In the genomic region with DNA sequence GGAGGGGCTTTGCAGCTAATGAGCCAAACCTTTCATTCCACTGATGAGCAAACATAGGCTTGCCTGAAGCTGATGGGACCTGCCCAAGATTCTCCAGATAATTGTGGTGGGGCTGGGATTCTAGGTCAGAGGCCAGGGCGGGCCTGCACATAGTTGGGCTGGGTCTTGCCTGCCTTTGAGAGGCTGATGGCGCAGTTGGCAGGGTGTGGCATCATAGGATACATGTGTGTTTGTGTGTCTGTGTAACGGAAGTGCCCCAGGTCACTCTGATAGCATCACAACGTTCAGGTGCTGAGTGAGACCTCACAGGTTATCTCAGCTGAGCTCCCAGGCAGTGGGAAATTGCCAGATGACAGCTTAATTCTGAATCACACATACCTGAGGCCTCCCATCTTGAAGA, we compare ENCODE assay signal across 27 cellular contexts. TPM values are rescaled to one million over a fixed set of nuclear protein-coding genes. Genes with fewer than 3 reads are reported as not detected.
DNase-seq lines count a peak whose midpoint lies in the region; ATAC-seq and TF ChIP-seq lines count a peak whose summit lies in the region.
"Had no signal": no experiment of that assay in that cellular context is flagged by ENCODE, and none has a peak within 500 bp of the region (broad histone marks: within the 10 kb centered on the region; RNA-seq: fewer than 3 reads in every experiment).

No MANE protein-coding gene starts in this region.

- H3K27ac ChIP-seq in PC-3 (ENCODE audit: low read length) = peak overlapping the region; percentile 43; the same call in 1 of the 2 replicates
- H3K27ac ChIP-seq in epithelial cell of prostate = peak overlapping the region; percentile 85
- H3K27ac ChIP-seq in stomach = no peak overlapping the region
- H3K27ac ChIP-seq: adrenal gland, C4-2B, cardiac muscle cell, KMS-11, right atrium auricular region, SJSA1, vagina had no signal

- no peaks in the 10 kb centered on the region for H3F3A ChIP-seq in PC-3 (ENCODE audit: low read length, unreplicated experiment)

- no TSS peak for BruUV-seq in PC-3 (replicated peaks; lab: Mats Ljungman, UMichigan)

- peaks cover 28% of the 10 kb centered on the region for H3K4me1 ChIP-seq in PC-3 (ENCODE audit: insufficient read depth, low read length)
- peaks cover 0 to 5% (median 5%) of the 10 kb centered on the region in 4 donors for H3K4me1 ChIP-seq in stomach
- H3K4me1 ChIP-seq: SJSA1, vagina had no signal

- H3K4me1 Mint-ChIP-seq in osteocyte (ENCODE audit: unreplicated experiment) = peaks cover 11% of the 10 kb centered on the region

- H3K9me3 Mint-ChIP-seq in osteocyte (ENCODE audit: unreplicated experiment) = no peaks in the 10 kb centered on the region

- H3K9me3 ChIP-seq in PC-3 (ENCODE audit: low read length) (no peaks in the 10 kb centered on the region), stomach (no peaks in the 10 kb centered on the region)
- H3K9me3 ChIP-seq: adrenal gland, right atrium auricular region, SJSA1, vagina had no signal

- CTCF ChIA-PET in PC-3 (lab: Charles Lee) = no interaction called here

- WGBS in stomach, 5 donors = 46 to 64% (median 53%) methylated on average over 4 of the region's 4 CpGs

- POLR2A ChIA-PET in PC-3 (lab: Charles Lee; ENCODE audit: unreplicated experiment) = no interaction called here

- no peaks in the 10 kb centered on the region for H3K79me2 ChIP-seq in PC-3 (ENCODE audit: low read length)

- H3K4me3 ChIP-seq in PC-3 (ENCODE audit: low read length) (no peak overlapping the region), stomach (no peak overlapping the region)
- H3K4me3 ChIP-seq: adrenal gland, cardiac muscle cell, right atrium auricular region, SJSA1, vagina had no signal

- ATAC-seq in PC-3 = peak; percentile 58
- ATAC-seq: naive thymus-derived CD4-positive, alpha-beta T cell; Panc1 had no signal

- H3K36me3 Mint-ChIP-seq in osteocyte (ENCODE audit: unreplicated experiment) = no peaks in the 10 kb centered on the region
- H3K36me3 Mint-ChIP-seq: naive thymus-derived CD4-positive, alpha-beta T cell had no signal

- no peak overlapping the region for H3K27ac Mint-ChIP-seq in osteocyte (ENCODE audit: unreplicated experiment)
- H3K27ac Mint-ChIP-seq: naive thymus-derived CD4-positive, alpha-beta T cell had no signal

- intact Hi-C loops in PC-3 (cut with micrococcal nuclease) = loop anchor here (10.0 kb wide), 1 partner anchor 411 kb away; no protein-coding TSS in a partner anchor
- intact Hi-C loops in stomach (cut with DNase I; ENCODE audit: low total_unique reads) = loop anchor here (10.0 kb wide), 1 partner anchor 1271 kb away; no protein-coding TSS in a partner anchor

- DNase-seq in EH (ENCODE audit: low read depth) = peak; percentile 23
- peak; percentile 63 for DNase-seq in PC-3
- DNase-seq in epithelial cell of prostate (ENCODE audit: low read depth, low spot score) = peak; percentile 98
- peak; percentile 48 for DNase-seq in osteocyte (ENCODE audit: extremely low spot score, unreplicated experiment)
- DNase-seq in GDM1 (lab: John Stamatoyannopoulos, UW) = no peak
- DNase-seq in middle frontal gyrus (ENCODE audit: extremely low spot score, low spot score) = no peak
- no peak for DNase-seq in COR-L47 (lab: John Stamatoyannopoulos, UW)
- no peak for DNase-seq in stomach
- DNase-seq: activated T-cell treated with anti-CD3 and anti-CD28 coated beads, Interleukin-2, amount 50 U/mL, for 1 hour; adrenal gland; DMS 273 treated with DMSO at 0.1 percent for 48 hours; foreskin fibroblast; hippocampal formation; MV-4-11; naive thymus-derived CD4-positive, alpha-beta T cell; NCI-H1930; NCI-H345; stimulated activated CD8-positive, alpha-beta memory T cell treated with anti-CD3 and anti-CD28 coated beads, Interleukin-4, amount 100 ng/mL, for 48 hours had no signal

- H3K27me3 ChIP-seq in PC-3 (ENCODE audit: low read length) (no peaks in the 10 kb centered on the region), stomach (peaks cover 0 to 18% (median 0%) of the 10 kb centered on the region in 3 donors)
- H3K27me3 ChIP-seq: cardiac muscle cell, right atrium auricular region, SJSA1, vagina had no signal

- H3K4me3 Mint-ChIP-seq in osteocyte (ENCODE audit: unreplicated experiment) = no peak overlapping the region
- H3K4me3 Mint-ChIP-seq: naive thymus-derived CD4-positive, alpha-beta T cell had no signal

- no peak for TF ChIP-seq POLR2A in stomach (IDR thresholded peaks at IDR 0.05)

- no peaks in the 10 kb centered on the region for H3K9me2 ChIP-seq in PC-3 (replicated peaks; ENCODE audit: low read length)

- H2AFZ ChIP-seq in PC-3 (ENCODE audit: low read length) = no peak overlapping the region

- no peak overlapping the region for H3K9ac ChIP-seq in PC-3 (ENCODE audit: low read length)
- H3K9ac ChIP-seq: KMS-11 had no signal

- no peaks in the 10 kb centered on the region for H3K27me3 Mint-ChIP-seq in osteocyte (ENCODE audit: unreplicated experiment)
- H3K27me3 Mint-ChIP-seq: naive thymus-derived CD4-positive, alpha-beta T cell had no signal

- TF ChIP-seq EP300 in stomach (IDR thresholded peaks at IDR 0.05) = no peak

- TF ChIP-seq CTCF in PC-3 (conservative IDR thresholded peaks at IDR 0.05; ENCODE audit: low read depth, low read length) (no peak), osteocyte (IDR thresholded peaks at IDR 0.05) (no peak), stomach (IDR thresholded peaks at IDR 0.05) (no peak)

- H3K4me2 ChIP-seq in PC-3 (ENCODE audit: low read length) = no peak overlapping the region
- H3K4me2 ChIP-seq: KMS-11 had no signal

- H4K20me1 ChIP-seq in PC-3 (ENCODE audit: low read length) = no peaks in the 10 kb centered on the region

- H3K36me3 ChIP-seq in PC-3 (ENCODE audit: low read depth, low read length) (no peaks in the 10 kb centered on the region), stomach (no peaks in the 10 kb centered on the region)
- H3K36me3 ChIP-seq: adrenal gland, cardiac muscle cell, right atrium auricular region, SJSA1, vagina had no signal

RNA-seq across cellular contexts. Expression of gene BTBD16, which starts 22.9 kb away (rescaled TPM):
- total RNA-seq in PC-3 (2014; rRNA removed) (not detected in 2 replicates), osteocyte (not detected in 2 replicates), stomach (not detected)
- under 1 TPM in 1 of 3 donors, not detected in 2; 0.40 TPM for polyA plus RNA-seq in stomach
- total RNA-seq: lung microvascular endothelial cell; naive thymus-derived CD4-positive, alpha-beta T cell; right atrium auricular region; SJSA1; T-helper 1 cell treated with Interleukin-12 subunit alpha and Interleukin-12 subunit beta and Interleukin-4 antibody, amounts not matched to agents 30 ng/mL and 1 ng/mL, for 36 hours; vagina had no signal
- polyA plus RNA-seq: naive thymus-derived CD4-positive, alpha-beta T cell had no signal

Comparison
In these comparisons a context has a peak if more than half of its experiments do, and no peak if none do; other contexts are left out.
1. DNase-seq: peak in EH (single experiment), PC-3 (single experiment), epithelial cell of prostate (single experiment) and osteocyte (single experiment); none in GDM1 (single experiment), middle frontal gyrus (single experiment), COR-L47 (single experiment) and stomach (single experiment).
2. H3K27ac ChIP-seq: peak in PC-3 (single experiment) and epithelial cell of prostate (single experiment); none in stomach (0 of 5).